29 cellular contexts compared by ENCODE assay signal in the genomic region with DNA sequence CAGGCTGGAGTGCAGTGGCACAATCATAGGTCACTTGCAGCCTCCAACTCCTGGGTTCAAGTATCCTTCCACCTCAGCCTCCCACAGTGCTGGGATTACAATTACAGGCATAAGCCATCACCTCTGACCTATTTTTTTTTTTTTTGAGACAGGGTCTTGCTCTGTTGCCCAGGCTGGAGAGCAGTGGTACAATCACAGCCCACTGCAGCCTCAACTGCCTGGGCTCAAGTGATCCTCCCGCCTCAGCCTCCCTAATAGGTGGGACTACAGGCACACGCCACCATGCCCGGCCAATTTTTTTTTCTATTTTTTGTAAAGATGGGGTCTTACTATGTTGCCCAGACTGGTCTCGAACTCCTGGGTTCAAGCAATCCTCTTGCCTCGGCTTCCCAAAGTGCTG. TPM values are rescaled to one million over a fixed set of nuclear protein-coding genes. Genes with fewer than 3 reads are reported as not detected.
DNase-seq lines count a peak whose midpoint lies in the region; ATAC-seq and TF ChIP-seq lines count a peak whose summit lies in the region.
"Had no signal": no experiment of that assay in that cellular context is flagged by ENCODE, and none has a peak within 500 bp of the region (broad histone marks: within the 10 kb centered on the region; RNA-seq: fewer than 3 reads in every experiment).

No MANE protein-coding gene starts in this region.

- peaks cover 79% of the 10 kb centered on the region for H3F3A ChIP-seq in DOHH2 (ENCODE audit: control insufficient read depth, insufficient read depth)

- H3K79me2 ChIP-seq in DOHH2 (ENCODE audit: control insufficient read depth, low read length) = peaks cover 21% of the 10 kb centered on the region

- peak overlapping the region; percentile 78 for H3K4me2 ChIP-seq in DOHH2 (ENCODE audit: low read length)
- H3K4me2 ChIP-seq: PC-9 had no signal

- no peaks in the 10 kb centered on the region for H3K27me3 Mint-ChIP-seq in activated CD8-positive, alpha-beta memory T cell treated with anti-CD3 and anti-CD28 coated beads, Interleukin-2, amount 10 ng/mL, durations not matched to agents 7 days and 5 days
- H3K27me3 Mint-ChIP-seq in WTC11 (ENCODE audit: low read depth) = no peaks in the 10 kb centered on the region
- no peaks in the 10 kb centered on the region for H3K27me3 Mint-ChIP-seq in natural killer cell (ENCODE audit: low read depth in 2 of 2)
- H3K27me3 Mint-ChIP-seq: activated CD4-positive, alpha-beta T cell treated with anti-CD3 and anti-CD28 coated beads, Interleukin-2, amount 10 ng/mL, durations not matched to agents 24 days and 14 days; activated naive CD8-positive, alpha-beta T cell; activated T-helper 17 cell treated with anti-CD3 and anti-CD28 coated beads, Interleukin-2, amount 50 U/mL, for 72 hours; natural killer cell treated with Interleukin-12 subunit alpha and Interleukin-12 subunit beta and Interleukin-15 and Interleukin-18, amount 100 ng/mL, for 72 hours had no signal

- peaks cover 100% of the 10 kb centered on the region for H3K4me1 ChIP-seq in DOHH2 (ENCODE audit: control insufficient read depth, low read length)
- H3K4me1 ChIP-seq: suprapubic skin had no signal

- peaks cover 24% of the 10 kb centered on the region for H3K36me3 ChIP-seq in DOHH2 (ENCODE audit: control insufficient read depth, low read length)
- H3K36me3 ChIP-seq: upper lobe of left lung had no signal

- H3K4me1 Mint-ChIP-seq in activated CD8-positive, alpha-beta memory T cell treated with anti-CD3 and anti-CD28 coated beads, Interleukin-2, amount 10 ng/mL, durations not matched to agents 7 days and 5 days = peaks cover 62% of the 10 kb centered on the region
- H3K4me1 Mint-ChIP-seq in WTC11 (no peaks in the 10 kb centered on the region), natural killer cell (peaks cover 7% of the 10 kb centered on the region in 2 donors)

- peak overlapping the region; percentile 8 for H3K4me3 Mint-ChIP-seq in activated CD8-positive, alpha-beta memory T cell treated with anti-CD3 and anti-CD28 coated beads, Interleukin-2, amount 10 ng/mL, durations not matched to agents 7 days and 5 days
- H3K4me3 Mint-ChIP-seq in WTC11 (no peak overlapping the region), natural killer cell (no peak overlapping the region)
- H3K4me3 Mint-ChIP-seq: activated naive CD8-positive, alpha-beta T cell; activated T-helper 17 cell treated with anti-CD3 and anti-CD28 coated beads, Interleukin-2, amount 50 U/mL, for 72 hours; CD8-positive, alpha-beta T cell; natural killer cell treated with Interleukin-12 subunit alpha and Interleukin-12 subunit beta and Interleukin-15 and Interleukin-18, amount 100 ng/mL, for 72 hours had no signal

- peaks cover 6% of the 10 kb centered on the region for H3K9me3 ChIP-seq in DOHH2 (ENCODE audit: control insufficient read depth, insufficient read depth, low read length)
- H3K9me3 ChIP-seq: suprapubic skin, upper lobe of left lung had no signal

- intact Hi-C loops in posterior vena cava (cut with DNase I) (no loop called here), natural killer cell (cut with micrococcal nuclease) (no loop called here)

- H3K27ac Mint-ChIP-seq in activated CD8-positive, alpha-beta memory T cell treated with anti-CD3 and anti-CD28 coated beads, Interleukin-2, amount 10 ng/mL, durations not matched to agents 7 days and 5 days = peak overlapping the region; percentile 73
- H3K27ac Mint-ChIP-seq in WTC11 = no peak overlapping the region
- H3K27ac Mint-ChIP-seq in natural killer cell = no peak overlapping the region
- H3K27ac Mint-ChIP-seq: activated CD4-positive, alpha-beta T cell treated with anti-CD3 and anti-CD28 coated beads, Interleukin-2, amount 10 ng/mL, durations not matched to agents 24 days and 14 days; activated naive CD8-positive, alpha-beta T cell had no signal

- H3K9me3 Mint-ChIP-seq in activated CD8-positive, alpha-beta memory T cell treated with anti-CD3 and anti-CD28 coated beads, Interleukin-2, amount 10 ng/mL, durations not matched to agents 7 days and 5 days (ENCODE audit: low read depth) = no peaks in the 10 kb centered on the region
- H3K9me3 Mint-ChIP-seq in WTC11 (no peaks in the 10 kb centered on the region), natural killer cell (no peaks in the 10 kb centered on the region)
- H3K9me3 Mint-ChIP-seq: activated CD4-positive, alpha-beta T cell treated with anti-CD3 and anti-CD28 coated beads, Interleukin-2, amount 10 ng/mL, durations not matched to agents 24 days and 14 days; activated T-helper 17 cell treated with anti-CD3 and anti-CD28 coated beads, Interleukin-2, amount 50 U/mL, for 72 hours; CD8-positive, alpha-beta T cell; natural killer cell treated with Interleukin-12 subunit alpha and Interleukin-12 subunit beta and Interleukin-15 and Interleukin-18, amount 100 ng/mL, for 72 hours had no signal

- CTCF ChIA-PET in activated CD8-positive, alpha-beta memory T cell treated with anti-CD3 and anti-CD28 coated beads, Interleukin-2, amount 10 ng/mL, durations not matched to agents 7 days and 5 days (lab: Charles Lee) = interaction anchor here (0.7 to 1.4 kb wide), 7 partner anchors 10 to 81 kb away, joined by 3 to 6 read pairs (median 3); a partner anchor contains a TSS
- CTCF ChIA-PET in WTC11 (lab: Charles Lee) = interaction anchor here (0.7 kb wide), 1 partner anchor 41 kb away, joined by 4 read pairs; a partner anchor contains a TSS

- H3K9me2 ChIP-seq in DOHH2 (replicated peaks; ENCODE audit: control insufficient read depth, low read length) = no peaks in the 10 kb centered on the region

- no peak for ATAC-seq in activated CD8-positive, alpha-beta memory T cell treated with anti-CD3 and anti-CD28 coated beads, Interleukin-2, amount 10 ng/mL, durations not matched to agents 7 days and 5 days
- no peak for ATAC-seq in WTC11
- no peak for ATAC-seq in natural killer cell
- no peak for ATAC-seq in HG02623 (IDR thresholded peaks at IDR 0.05; ENCODE audit: unreplicated experiment)
- ATAC-seq: activated T-helper 17 cell treated with anti-CD3 and anti-CD28 coated beads, Interleukin-2, amount 50 U/mL, for 72 hours; CD8-positive, alpha-beta T cell; natural killer cell treated with Interleukin-12 subunit alpha and Interleukin-12 subunit beta and Interleukin-15 and Interleukin-18, amount 100 ng/mL, for 72 hours; SK-N-SH treated with all-trans-retinoic acid at 6 μM for 48 hours had no signal

- H3K4me3 ChIP-seq in DOHH2 (ENCODE audit: low read length) = peak overlapping the region; percentile 61
- H3K4me3 ChIP-seq: PC-9, suprapubic skin, upper lobe of left lung had no signal

- no peaks in the 10 kb centered on the region for H3K27me3 ChIP-seq in DOHH2 (ENCODE audit: control insufficient read depth, low read length)
- H3K27me3 ChIP-seq: suprapubic skin, upper lobe of left lung had no signal

- POLR2A ChIA-PET in WTC11 (lab: Charles Lee) = no interaction called here

- no peak for DNase-seq in activated CD8-positive, alpha-beta memory T cell treated with anti-CD3 and anti-CD28 coated beads, Interleukin-2, amount 10 ng/mL, durations not matched to agents 7 days and 5 days
- DNase-seq in activated CD8-positive, alpha-beta memory T cell treated with anti-CD3 and anti-CD28 coated beads for 24 hours = no peak
- DNase-seq in WTC11 (ENCODE audit: low spot score) = no peak
- DNase-seq in posterior vena cava (ENCODE audit: low spot score) = peak; percentile 13
- no peak for DNase-seq in natural killer cell
- no peak for DNase-seq in stimulated activated CD4-positive, alpha-beta T cell treated with anti-CD3 and anti-CD28 coated beads, Interleukin-2, amount 100 ng/mL, for 24 hours
- DNase-seq: activated CD4-positive, alpha-beta T cell treated with anti-CD3 and anti-CD28 coated beads, Interleukin-2, amount 10 ng/mL, durations not matched to agents 24 days and 14 days; activated CD8-positive, alpha-beta memory T cell treated with anti-CD3 and anti-CD28 coated beads, Interleukin-2, amount 50 U/mL, for 4 hours; aorta; CD8-positive, alpha-beta T cell; effector CD4-positive, alpha-beta T cell; hippocampal formation; Kasumi-1; left cardiac atrium; NCI-H1417 treated with DMSO at 0.1 percent for 48 hours; NCI-H2081; NCI-H526; NK-92 treated with Interleukin-12 subunit alpha and Interleukin-12 subunit beta, amount 100 ng/mL, for 24 hours; occipital lobe; PC-9; stimulated activated CD4-positive, alpha-beta T cell treated with anti-CD3 and anti-CD28 coated beads, Interleukin-4, amount 100 ng/mL, for 4 hours; upper lobe of left lung had no signal

- TF ChIP-seq CTCF in DOHH2 (IDR thresholded peaks at IDR 0.05; ENCODE audit: low read depth, low read length, poor library complexity, severe bottlenecking) = no peak
- TF ChIP-seq CTCF in WTC11 (IDR thresholded peaks at IDR 0.05) = no peak
- TF ChIP-seq CTCF in natural killer cell (IDR thresholded peaks at IDR 0.05) = no peak

- H3K36me3 Mint-ChIP-seq in activated CD8-positive, alpha-beta memory T cell treated with anti-CD3 and anti-CD28 coated beads, Interleukin-2, amount 10 ng/mL, durations not matched to agents 7 days and 5 days = peaks cover 23% of the 10 kb centered on the region
- H3K36me3 Mint-ChIP-seq in WTC11 (peaks cover 22% of the 10 kb centered on the region), natural killer cell (no peaks in the 10 kb centered on the region)
- H3K36me3 Mint-ChIP-seq: natural killer cell treated with Interleukin-12 subunit alpha and Interleukin-12 subunit beta and Interleukin-15 and Interleukin-18, amount 100 ng/mL, for 72 hours had no signal

- H4K20me1 ChIP-seq in DOHH2 (ENCODE audit: control insufficient read depth, insufficient read depth, low read depth, low read length) = no peaks in the 10 kb centered on the region

- H3K27ac ChIP-seq in DOHH2 (ENCODE audit: low read depth, low read length) = peak overlapping the region; percentile 100
- H3K27ac ChIP-seq: PC-9, suprapubic skin, upper lobe of left lung had no signal

TF ChIP-seq in WTC11, 78 proteins besides CTCF, POLR2A, EP300 and RAD21:
- TF ChIP-seq ZNF121 (CRISPR knock-in tag; IDR thresholded peaks at IDR 0.05) (peak; percentile 43; the same call in 1 of the 2 replicates), TEAD4 (CRISPR knock-in tag; IDR thresholded peaks at IDR 0.05) (no peak)

RNA-seq across cellular contexts. Expression of a gene that starts 5.6 kb away (rescaled TPM):
- total RNA-seq in activated CD8-positive, alpha-beta memory T cell treated with anti-CD3 and anti-CD28 coated beads, Interleukin-2, amount 10 ng/mL, durations not matched to agents 7 days and 5 days = 100 to 1,000 TPM; 112 to 115 TPM
- 107 to 122 TPM (median 122 TPM) in 3 replicates for total RNA-seq in WTC11 (2021)
- 10 to 100 TPM; 42.0 to 59.7 TPM for total RNA-seq in posterior vena cava
- 100 to 1,000 TPM; 129 to 134 (median 131) TPM for total RNA-seq in natural killer cell

RNA-seq across cellular contexts. Expression of a gene that starts 41.3 kb away (rescaled TPM):
- total RNA-seq in activated CD8-positive, alpha-beta memory T cell treated with anti-CD3 and anti-CD28 coated beads, Interleukin-2, amount 10 ng/mL, durations not matched to agents 7 days and 5 days = 10 to 100 TPM; 14.3 to 15.9 TPM
- total RNA-seq in WTC11 (2021) (47.9 to 55.9 TPM (median 53.5 TPM) in 3 replicates), posterior vena cava (10 to 100 TPM in 1 of 2 donors, 1 to 10 TPM in 1; 9.9 to 11.1 TPM), natural killer cell (10 to 100 TPM; 12.1 to 14.2 (median 12.4) TPM)

RNA-seq across cellular contexts. Expression of a gene that starts 41.6 kb away (rescaled TPM):
- 10 to 100 TPM; 46.1 to 64.7 TPM for total RNA-seq in activated CD8-positive, alpha-beta memory T cell treated with anti-CD3 and anti-CD28 coated beads, Interleukin-2, amount 10 ng/mL, durations not matched to agents 7 days and 5 days
- total RNA-seq in WTC11 (2021) (109 to 128 TPM (median 115 TPM) in 3 replicates), posterior vena cava (10 to 100 TPM; 37.3 to 37.4 TPM), natural killer cell (10 to 100 TPM; 51.4 to 65.8 (median 63.6) TPM)
